ENCODE assay signal across 7 cellular contexts in genomic region chr1:16173447-16174260, GRCh38. TPM values are rescaled to one million over a fixed set of nuclear protein-coding genes. Genes with fewer than 3 reads are reported as not detected.
DNase-seq lines count a peak whose midpoint lies in the region; TF ChIP-seq lines count a peak whose summit lies in the region.

No MANE protein-coding gene starts in this region.

- H3K9ac ChIP-seq in adipocyte (ENCODE audit: low read length): no peak overlapping the region

- no peaks in the 10 kb centered on the region for H3K9me3 ChIP-seq in adipocyte (ENCODE audit: control insufficient read depth, low read length)
- H3K9me3 ChIP-seq in tibial nerve: no peaks in the 10 kb centered on the region

- peaks cover 12% of the 10 kb centered on the region for H3K27me3 ChIP-seq in HL-60 (ENCODE audit: insufficient read depth, poor library complexity, severe bottlenecking)
- H3K27me3 ChIP-seq in adipocyte (replicated peaks; ENCODE audit: control insufficient read depth, insufficient read depth, low read length): no peaks in the 10 kb centered on the region
- H3K27me3 ChIP-seq in tibial nerve: no peaks in the 10 kb centered on the region

- H3K27ac ChIP-seq in HL-60 (replicated peaks) (peak overlapping the region; percentile 45), tibial nerve (peak overlapping the region in 3 of 4 donors; percentile 66 to 98 (median 88))

- intact Hi-C loops in cardiac septum (cut with DNase I): no loop called here

- no peak for TF ChIP-seq POLR2A in tibial nerve (IDR thresholded peaks at IDR 0.05)

- H3K4me1 ChIP-seq in adipocyte (ENCODE audit: control insufficient read depth, insufficient read depth, low read length) (peaks cover 35% of the 10 kb centered on the region), tibial nerve (peaks cover 4 to 49% (median 43%) of the 10 kb centered on the region in 4 donors)

- H3K4me3 ChIP-seq in HL-60 (replicated peaks; ENCODE audit: insufficient read depth, low read length) (no peak overlapping the region), adipocyte (ENCODE audit: low read length) (no peak overlapping the region), tibial nerve (no peak overlapping the region)

- WGBS in tibial nerve, 2 donors: 50 to 73% methylated on average over 8 to 12 of the region's 12 CpGs

- peak; percentile 35 to 54 for DNase-seq in HL-60 (ENCODE audit: low read depth in 1 of 2, low spot score in 1 of 2)
- peak; percentile 81 for DNase-seq in adipocyte (ENCODE audit: low read depth)
- DNase-seq in islet precursor cell: peak; percentile 97
- DNase-seq in tibial nerve (ENCODE audit: low spot score in 2 of 2): no peak
- no peak for DNase-seq in globus pallidus (ENCODE audit: low spot score)
- no peak for DNase-seq in cardiac septum (ENCODE audit: low spot score)
- no peak for DNase-seq in NCI-H524 treated with DMSO at 0.1 percent for 48 hours (lab: John Stamatoyannopoulos, UW)

- no peak for TF ChIP-seq CTCF in HL-60 (IDR thresholded peaks at IDR 0.05; ENCODE audit: insufficient read depth, low read length)
- TF ChIP-seq CTCF in tibial nerve (IDR thresholded peaks at IDR 0.05): no peak

- H3K36me3 ChIP-seq in adipocyte (ENCODE audit: control insufficient read depth, insufficient read depth, low read length, severe bottlenecking) (no peaks in the 10 kb centered on the region), tibial nerve (no peaks in the 10 kb centered on the region)

- no peak for TF ChIP-seq EP300 in tibial nerve (IDR thresholded peaks at IDR 0.05)

RNA-seq across cellular contexts. Expression of gene EPHA2, which starts 17.8 kb away (rescaled TPM):
- total RNA-seq in tibial nerve (10 to 100 TPM; 30.0 to 66.9 (median 35.9) TPM), cardiac septum (26.1 TPM)

RNA-seq across cellular contexts. Expression of gene ARHGEF19, which starts 38.8 kb away (rescaled TPM):
- total RNA-seq in tibial nerve (10 to 100 TPM in 2 of 4 donors, 1 to 10 TPM in 2; 7.8 to 19.3 (median 11.1) TPM), cardiac septum (1.3 TPM)

Comparison
In these comparisons a context has a peak if more than half of its experiments do, and no peak if none do; other contexts are left out.
1. DNase-seq: peak in HL-60 (2 of 2), adipocyte (single experiment) and islet precursor cell (single experiment); none in tibial nerve (0 of 2), globus pallidus (single experiment), cardiac septum (single experiment) and NCI-H524 treated with DMSO at 0.1 percent for 48 hours (single experiment).